ENCODE assay signal across 33 cellular contexts in genomic region chr11:78082146-78082545, GRCh38. TPM values are rescaled to one million over a fixed set of nuclear protein-coding genes. Genes with fewer than 3 reads are reported as not detected.
A peak's percentile ranks its signal among the peaks of the same experiment; 100 is the strongest.
DNase-seq lines count a peak whose midpoint lies in the region; ATAC-seq, FAIRE-seq and TF ChIP-seq lines count a peak whose summit lies in the region.
"Had no signal": no experiment of that assay in that cellular context is flagged by ENCODE, and none has a peak within 500 bp of the region (broad histone marks: within the 10 kb centered on the region; RNA-seq: fewer than 3 reads in every experiment).

No MANE protein-coding gene starts in this region.

- H2AFZ ChIP-seq in Loucy (ENCODE audit: low read length) (no peak overlapping the region), H1 (ENCODE audit: low read length) (no peak overlapping the region)

- TF ChIP-seq EP300 in H1 (IDR thresholded peaks at IDR 0.05; ENCODE audit: borderline replicate concordance in 1 of 2, low read depth in 2 of 2, low read length in 2 of 2), result no peak

- H4K20me1 ChIP-seq in Loucy (ENCODE audit: insufficient read depth, low read length, poor library complexity, severe bottlenecking) (peaks cover 18% of the 10 kb centered on the region), H1 (replicated peaks in 1 of 2; ENCODE audit: control insufficient read depth in 1 of 2, insufficient read depth in 2 of 2, low read length in 2 of 2) (peaks cover 0 to 8% of the 10 kb centered on the region in 2 experiments)

- H4K91ac ChIP-seq in H1 (replicated peaks; ENCODE audit: insufficient read length, low read length), result no peak overlapping the region

- H3K36me3 Mint-ChIP-seq in T-helper 2 cell treated with Interferon-gamma antibody and Interleukin-4, amounts not matched to agents 5 μg/mL and 100 μg/mL, for 36 hours (ENCODE audit: low read depth), result peaks cover 3% of the 10 kb centered on the region
- peaks cover 7% of the 10 kb centered on the region for H3K36me3 Mint-ChIP-seq in progenitor cell of endocrine pancreas (ENCODE audit: insufficient read depth)
- H3K36me3 Mint-ChIP-seq: activated CD4-positive, alpha-beta memory T cell treated with anti-CD3 and anti-CD28 coated beads for 36 hours; activated naive CD4-positive, alpha-beta T cell treated with anti-CD3 and anti-CD28 coated beads, Interleukin-2, amount 50 U/mL, for 24 hours; immature natural killer cell; WTC11 had no signal

- FAIRE-seq in H1 (lab: Jason Lieb, UNC), result no peak
- FAIRE-seq: A204.1, D721Med, H54 had no signal

- ATAC-seq in GM18505 (IDR thresholded peaks at IDR 0.05; ENCODE audit: unreplicated experiment), result no peak
- ATAC-seq: esophagus mucosa, left lung, WTC11 had no signal

- no peak overlapping the region for H2BK5ac ChIP-seq in H1 (ENCODE audit: low read depth, low read length)

- H2BK12ac ChIP-seq in H1 (ENCODE audit: low read depth, low read length), result 0 out of 2 replicates have a peak overlapping the region, but pooled peaks have one; percentile 27

- H4K8ac ChIP-seq in H1 (ENCODE audit: extremely low read depth, insufficient read depth, low read length), result no peak overlapping the region

- no peak overlapping the region for H3K27ac Mint-ChIP-seq in T-helper 2 cell treated with Interferon-gamma antibody and Interleukin-4, amounts not matched to agents 5 μg/mL and 100 μg/mL, for 36 hours
- no peak overlapping the region for H3K27ac Mint-ChIP-seq in progenitor cell of endocrine pancreas
- H3K27ac Mint-ChIP-seq: activated CD4-positive, alpha-beta memory T cell treated with anti-CD3 and anti-CD28 coated beads for 36 hours; WTC11 had no signal

- POLR2A ChIA-PET in H1 (lab: Charles Lee; ENCODE audit: partially characterized antibody), result interaction anchor here (1.0 kb wide), 1 partner anchor 57 kb away, joined by 3 read pairs; no protein-coding TSS in a partner anchor

- H3K9ac ChIP-seq in Loucy (ENCODE audit: low read depth, low read length, poor library complexity, severe bottlenecking) (no peak overlapping the region), H1 (replicated peaks in 1 of 4; ENCODE audit: extremely low read depth in 1 of 4, low read depth in 3 of 4, low read length in 3 of 4) (no peak overlapping the region)

- 87% methylated on average over 8 of the region's 8 CpGs; no CpG with 5 or more reads in 1 of the 2 experiments for WGBS in H1 (ENCODE audit: extremely low coverage in 1 of 2, insufficient coverage in 1 of 2, insufficient read length in 1 of 2, insufficient replicate concordance in 2 of 2, low coverage in 1 of 2, low lambda C conversion rate in 2 of 2, missing lambda C conversion rate in 1 of 2), 2 experiments

- peak overlapping the region; percentile 94 for H3K4me2 ChIP-seq in Loucy (ENCODE audit: low read depth, low read length, poor library complexity, severe bottlenecking)
- H3K4me2 ChIP-seq in H1 (ENCODE audit: insufficient read depth in 1 of 2, low read depth in 2 of 2, low read length in 2 of 2), result no peak overlapping the region

- no peak overlapping the region for H3K27ac ChIP-seq in H1 (ENCODE audit: low read depth, low read length)
- H3K27ac ChIP-seq: HL-60, Peyer's patch, SJCRH30, thyroid gland had no signal

- no peaks in the 10 kb centered on the region for H3K9me2 ChIP-seq in Loucy (replicated peaks; ENCODE audit: low read depth, low read length)

- H3K18ac ChIP-seq in H1 (ENCODE audit: extremely low read depth, low read length), result no peak overlapping the region

- no peak overlapping the region for H2BK120ac ChIP-seq in H1 (replicated peaks; ENCODE audit: low read depth, low read length)

- H3K9me3 ChIP-seq in Loucy (ENCODE audit: insufficient read depth, low read depth, low read length) (no peaks in the 10 kb centered on the region), H1 (ENCODE audit: insufficient read depth in 2 of 2, low read depth in 1 of 2, low read length in 1 of 2) (no peaks in the 10 kb centered on the region)
- H3K9me3 ChIP-seq: BE2C, left lung, Peyer's patch, SJCRH30, thyroid gland had no signal

- peaks cover 27% of the 10 kb centered on the region for H3K4me1 Mint-ChIP-seq in T-helper 2 cell treated with Interferon-gamma antibody and Interleukin-4, amounts not matched to agents 5 μg/mL and 100 μg/mL, for 36 hours (ENCODE audit: low read depth)
- peaks cover 12% of the 10 kb centered on the region for H3K4me1 Mint-ChIP-seq in progenitor cell of endocrine pancreas (ENCODE audit: low read depth)

- no peak for TF ChIP-seq RAD21 in H1 (IDR thresholded peaks at IDR 0.05 in 1 of 2, conservative IDR thresholded peaks at IDR 0.05 in 1 of 2; ENCODE audit: low read depth in 2 of 2, low read length in 2 of 2)

- H3K23me2 ChIP-seq in H1 (ENCODE audit: low read depth, low read length), result peaks cover 5% of the 10 kb centered on the region; the same call in 1 of the 2 replicates

- TF ChIP-seq CTCF in Loucy (conservative IDR thresholded peaks at IDR 0.05; ENCODE audit: low read length) (no peak), H1 (IDR thresholded peaks at IDR 0.05; ENCODE audit: control extremely low read depth in 1 of 3, insufficient read depth in 1 of 3, low read depth in 1 of 3, low read length in 3 of 3) (no peak), progenitor cell of endocrine pancreas (IDR thresholded peaks at IDR 0.05; ENCODE audit: unreplicated experiment) (no peak)

- H3K27me3 ChIP-seq in Loucy (ENCODE audit: insufficient read depth, low read length, poor library complexity, severe bottlenecking), result no peaks in the 10 kb centered on the region
- no peaks in the 10 kb centered on the region for H3K27me3 ChIP-seq in H1 (replicated peaks in 1 of 4; ENCODE audit: control insufficient read depth in 3 of 4, extremely low read depth in 1 of 4, insufficient read depth in 3 of 4, low read length in 3 of 4)
- H3K27me3 ChIP-seq: BE2C, left lung, Peyer's patch, SJCRH30, thyroid gland had no signal

- no peak overlapping the region for H2BK15ac ChIP-seq in H1 (ENCODE audit: low read length)

- H3K56ac ChIP-seq in H1 (replicated peaks; ENCODE audit: insufficient read length, low read depth, low read length), result no peak overlapping the region

- peaks cover 33% of the 10 kb centered on the region for H3K4me1 ChIP-seq in Loucy (ENCODE audit: insufficient read depth, low read length, poor library complexity, severe bottlenecking)
- peaks cover 0 to 9% (median 3%) of the 10 kb centered on the region in 4 experiments; a peak in 2 of 7 replicates for H3K4me1 ChIP-seq in H1 (replicated peaks in 1 of 4; ENCODE audit: control insufficient read depth in 3 of 4, insufficient read depth in 4 of 4, low read length in 3 of 4)
- H3K4me1 ChIP-seq: BE2C, SJCRH30 had no signal

- DNase-seq in T-helper 2 cell treated with Interferon-gamma antibody and Interleukin-4, amounts not matched to agents 5 μg/mL and 100 μg/mL, for 36 hours (ENCODE audit: low spot score), result no peak
- DNase-seq in T-helper 2 cell (no peak), H1 (ENCODE audit: low read depth in 1 of 2, low spot score in 2 of 2) (no peak), progenitor cell of endocrine pancreas (ENCODE audit: low spot score, unreplicated experiment) (no peak), NCI-H69 (lab: John Stamatoyannopoulos, UW) (no peak), islet precursor cell (no peak)
- DNase-seq: activated T-cell treated with anti-CD3 and anti-CD28 coated beads, Interleukin-2, amount 50 U/mL, for 1 hour; BE2C; effector CD4-positive, alpha-beta T cell; foreskin melanocyte; left lung; NCI-H1105 treated with DMSO at 0.1 percent for 48 hours; NCI-H2081 treated with DMSO at 0.1 percent for 48 hours; nucleus accumbens; Peyer's patch; SJCRH30; stimulated activated CD4-positive, alpha-beta T cell treated with anti-CD3 and anti-CD28 coated beads, Interleukin-2, amount 100 ng/mL, for 48 hours; stimulated activated naive CD4-positive, alpha-beta T cell treated with Interleukin-2 at 50 U/mL for 16 hours; T-helper 9 cell; thyroid gland had no signal

- H3K4me3 Mint-ChIP-seq in T-helper 2 cell treated with Interferon-gamma antibody and Interleukin-4, amounts not matched to agents 5 μg/mL and 100 μg/mL, for 36 hours, result peak overlapping the region; percentile 48
- H3K4me3 Mint-ChIP-seq in progenitor cell of endocrine pancreas (ENCODE audit: low read depth), result peak overlapping the region; percentile 27
- H3K4me3 Mint-ChIP-seq: activated CD4-positive, alpha-beta memory T cell treated with anti-CD3 and anti-CD28 coated beads for 36 hours; WTC11 had no signal

- H3K4me3 ChIP-seq in Loucy (ENCODE audit: low read length, poor library complexity, severe bottlenecking), result peak overlapping the region; percentile 92
- no peak overlapping the region for H3K4me3 ChIP-seq in H1 (ENCODE audit: extremely low read depth in 1 of 4, insufficient read depth in 2 of 4, low read depth in 3 of 4, low read length in 4 of 4)
- H3K4me3 ChIP-seq: Peyer's patch, SJCRH30, thyroid gland had no signal

- H3K23ac ChIP-seq in H1 (ENCODE audit: insufficient read length), result no peak overlapping the region

- H3K79me2 ChIP-seq in Loucy (ENCODE audit: insufficient read depth, low read length) (peaks cover 30% of the 10 kb centered on the region), H1 (ENCODE audit: control insufficient read depth in 1 of 2, insufficient read depth in 2 of 2, low read length in 2 of 2) (peaks cover 11 to 21% of the 10 kb centered on the region in 2 experiments)

- H3K36me3 ChIP-seq in Loucy (ENCODE audit: insufficient read depth, low read length), result no peaks in the 10 kb centered on the region
- peaks cover 0 to 2% (median 0%) of the 10 kb centered on the region in 4 experiments; a peak in 1 of 8 replicates for H3K36me3 ChIP-seq in H1 (ENCODE audit: control insufficient read depth in 2 of 4, insufficient read depth in 4 of 4, low read length in 3 of 4)
- H3K36me3 ChIP-seq: left lung, Peyer's patch, thyroid gland had no signal

- no peaks in the 10 kb centered on the region for H3K9me3 Mint-ChIP-seq in T-helper 2 cell treated with Interferon-gamma antibody and Interleukin-4, amounts not matched to agents 5 μg/mL and 100 μg/mL, for 36 hours
- peaks cover 9% of the 10 kb centered on the region for H3K9me3 Mint-ChIP-seq in progenitor cell of endocrine pancreas (ENCODE audit: low read depth)
- H3K9me3 Mint-ChIP-seq: activated CD4-positive, alpha-beta memory T cell treated with anti-CD3 and anti-CD28 coated beads for 36 hours; activated naive CD4-positive, alpha-beta T cell treated with anti-CD3 and anti-CD28 coated beads, Interleukin-2, amount 50 U/mL, for 24 hours; immature natural killer cell; WTC11 had no signal

- H3F3A ChIP-seq in Loucy (ENCODE audit: low read depth), result no peaks in the 10 kb centered on the region

- TF ChIP-seq POLR2A in H1 (IDR thresholded peaks at IDR 0.05; ENCODE audit: control extremely low read depth in 1 of 2, low read depth in 2 of 2, low read length in 2 of 2), result no peak
- no peak for TF ChIP-seq POLR2A in GM18505 (IDR thresholded peaks at IDR 0.05; ENCODE audit: borderline replicate concordance, extremely low read depth, insufficient read depth, insufficient read length)

- peaks cover 10% of the 10 kb centered on the region; the same call in 1 of the 2 replicates for H3K79me1 ChIP-seq in H1 (ENCODE audit: low read depth, low read length)

- H2BK20ac ChIP-seq in H1 (ENCODE audit: low read length), result no peak overlapping the region

- H3K14ac ChIP-seq in H1 (ENCODE audit: insufficient read length), result no peak overlapping the region

- no peaks in the 10 kb centered on the region for H3K27me3 Mint-ChIP-seq in T-helper 2 cell treated with Interferon-gamma antibody and Interleukin-4, amounts not matched to agents 5 μg/mL and 100 μg/mL, for 36 hours (ENCODE audit: low read depth)
- peaks cover 4% of the 10 kb centered on the region for H3K27me3 Mint-ChIP-seq in progenitor cell of endocrine pancreas
- H3K27me3 Mint-ChIP-seq: activated CD4-positive, alpha-beta memory T cell treated with anti-CD3 and anti-CD28 coated beads for 36 hours; activated naive CD4-positive, alpha-beta T cell treated with anti-CD3 and anti-CD28 coated beads, Interleukin-2, amount 50 U/mL, for 24 hours had no signal

- CTCF ChIA-PET in H1 (lab: Charles Lee; ENCODE audit: partially characterized antibody), result no interaction called here

- H3K4ac ChIP-seq in H1 (replicated peaks; ENCODE audit: insufficient read length, low read depth, low read length), result no peak overlapping the region

- H2AK5ac ChIP-seq in H1 (ENCODE audit: low read depth, low read length), result no peak overlapping the region

- no peak overlapping the region for H4K5ac ChIP-seq in H1 (ENCODE audit: insufficient read length, low read depth, low read length)

RNA-seq across cellular contexts. Expression of gene NDUFC2, which starts 2.5 kb away (rescaled TPM):
- 216 and 218 TPM in 2 replicates for total RNA-seq in H1 (2021; fragmentation: NEBNext Ultra II Directional; extraction: Animal tissue kit (Norgen Biotek cat#: 25700))
- 356 and 477 TPM in 2 replicates for polyA plus RNA-seq in H1 (2011; rRNA removed)
- polyA plus RNA-seq in H1 (2011; cell fraction: cytosol; rRNA removed), result 212 TPM
- 149 TPM for polyA plus RNA-seq in H1 (2011; cell fraction: nucleus; rRNA removed)
- polyA plus RNA-seq in H1 (2012, experiment 1 of 2), result 170 to 347 TPM (median 216 TPM) in 4 replicates
- polyA plus RNA-seq in H1 (2012, experiment 2 of 2), result 178 TPM
- polyA plus RNA-seq in H1 (2013, experiment 1 of 2), result 337 TPM
- polyA plus RNA-seq in H1 (2013, experiment 2 of 2), result 332 TPM
- 17.2 and 27.2 TPM in 2 replicates for polyA minus RNA-seq in H1 (2011; rRNA and poly(A)+ RNA removed)
- 64.3 TPM for polyA minus RNA-seq in H1 (2011; cell fraction: cytosol; rRNA and poly(A)+ RNA removed)
- 68.1 TPM for polyA minus RNA-seq in H1 (2011; cell fraction: nucleus; rRNA and poly(A)+ RNA removed)
- 177 TPM in 2 replicates for total RNA-seq in progenitor cell of endocrine pancreas

RNA-seq across cellular contexts. Expression of gene THRSP, which starts 18.5 kb away (rescaled TPM):
- not detected in 2 replicates for total RNA-seq in H1 (2021; fragmentation: NEBNext Ultra II Directional; extraction: Animal tissue kit (Norgen Biotek cat#: 25700))
- polyA plus RNA-seq in H1 (2011; rRNA removed), result 0.11 TPM in 1 of 2 replicates, not detected in the other
- polyA plus RNA-seq in H1 (2011; cell fraction: cytosol; rRNA removed), result 0.13 TPM
- not detected for polyA plus RNA-seq in H1 (2011; cell fraction: nucleus; rRNA removed)
- not detected in 4 replicates for polyA plus RNA-seq in H1 (2012, experiment 1 of 2)
- not detected for polyA plus RNA-seq in H1 (2012, experiment 2 of 2)
- polyA plus RNA-seq in H1 (2013, experiment 1 of 2), result not detected
- polyA plus RNA-seq in H1 (2013, experiment 2 of 2), result not detected
- 0.16 TPM in 1 of 2 replicates, not detected in the other for polyA minus RNA-seq in H1 (2011; rRNA and poly(A)+ RNA removed)
- not detected for polyA minus RNA-seq in H1 (2011; cell fraction: cytosol; rRNA and poly(A)+ RNA removed)
- not detected for polyA minus RNA-seq in H1 (2011; cell fraction: nucleus; rRNA and poly(A)+ RNA removed)
- total RNA-seq in progenitor cell of endocrine pancreas, result not detected in 2 replicates
- total RNA-seq: activated CD4-positive, alpha-beta memory T cell treated with anti-CD3 and anti-CD28 coated beads for 36 hours; esophagus mucosa; left lung; NCI-H460; renal cortical epithelial cell; SJCRH30; WTC11 had no signal

RNA-seq across cellular contexts. Expression of gene ALG8, which starts 57.3 kb away (rescaled TPM):
- 56.9 and 66.7 TPM in 2 replicates for total RNA-seq in H1 (2021; fragmentation: NEBNext Ultra II Directional; extraction: Animal tissue kit (Norgen Biotek cat#: 25700))
- polyA plus RNA-seq in H1 (2011; rRNA removed), result 45.5 and 84.3 TPM in 2 replicates
- 66.3 TPM for polyA plus RNA-seq in H1 (2011; cell fraction: cytosol; rRNA removed)
- 47.6 TPM for polyA plus RNA-seq in H1 (2011; cell fraction: nucleus; rRNA removed)
- polyA plus RNA-seq in H1 (2012, experiment 1 of 2), result 47.0 to 77.3 TPM (median 58.6 TPM) in 4 replicates
- 23.8 TPM for polyA plus RNA-seq in H1 (2012, experiment 2 of 2)
- 171 TPM for polyA plus RNA-seq in H1 (2013, experiment 1 of 2)
- polyA plus RNA-seq in H1 (2013, experiment 2 of 2), result 186 TPM
- 70.8 and 86.4 TPM in 2 replicates for polyA minus RNA-seq in H1 (2011; rRNA and poly(A)+ RNA removed)
- polyA minus RNA-seq in H1 (2011; cell fraction: cytosol; rRNA and poly(A)+ RNA removed), result 52.0 TPM
- 46.6 TPM for polyA minus RNA-seq in H1 (2011; cell fraction: nucleus; rRNA and poly(A)+ RNA removed)
- 60.4 and 61.0 TPM in 2 replicates for total RNA-seq in progenitor cell of endocrine pancreas

RNA-seq across cellular contexts. Expression of gene KCTD14, which starts 59.1 kb away (rescaled TPM):
- 21.6 and 22.7 TPM in 2 replicates for total RNA-seq in H1 (2021; fragmentation: NEBNext Ultra II Directional; extraction: Animal tissue kit (Norgen Biotek cat#: 25700))
- 15.2 and 24.9 TPM in 2 replicates for polyA plus RNA-seq in H1 (2011; rRNA removed)
- polyA plus RNA-seq in H1 (2011; cell fraction: cytosol; rRNA removed), result 17.9 TPM
- polyA plus RNA-seq in H1 (2011; cell fraction: nucleus; rRNA removed), result 12.9 TPM
- 20.3 to 23.4 TPM (median 21.1 TPM) in 4 replicates for polyA plus RNA-seq in H1 (2012, experiment 1 of 2)
- polyA plus RNA-seq in H1 (2012, experiment 2 of 2), result 17.4 TPM
- polyA plus RNA-seq in H1 (2013, experiment 1 of 2), result 18.7 TPM
- 19.4 TPM for polyA plus RNA-seq in H1 (2013, experiment 2 of 2)
- polyA minus RNA-seq in H1 (2011; rRNA and poly(A)+ RNA removed), result 22.3 and 25.4 TPM in 2 replicates
- 10.3 TPM for polyA minus RNA-seq in H1 (2011; cell fraction: cytosol; rRNA and poly(A)+ RNA removed)
- polyA minus RNA-seq in H1 (2011; cell fraction: nucleus; rRNA and poly(A)+ RNA removed), result 6.5 TPM
- 5.4 and 8.9 TPM in 2 replicates for total RNA-seq in progenitor cell of endocrine pancreas
